Comparison of ENCODE assay signal across 18 cellular contexts in genomic region chr17:3812771-3813170, GRCh38.
"Had no signal": no experiment of that assay in that cellular context is flagged by ENCODE, and none has a peak within 500 bp of the region (broad histone marks: within the 10 kb centered on the region; RNA-seq: fewer than 3 reads in every experiment).

No MANE protein-coding gene starts in this region.

- DNase-seq: activated B cell treated with CpG ODN at 0.5 μM for 24 hours; activated CD4-positive, alpha-beta T cell treated with anti-CD3 and anti-CD28 coated beads, Interleukin-2, amount 10 ng/mL, durations not matched to agents 24 days and 14 days; activated CD8-positive, alpha-beta memory T cell treated with anti-CD3 and anti-CD28 coated beads, Interleukin-2, amount 50 U/mL, for 4 hours; activated CD8-positive, alpha-beta T cell treated with anti-CD3 and anti-CD28 coated beads, Interleukin-2, amount 10 ng/mL, durations not matched to agents 7 days and 5 days; esophagus squamous epithelium; foreskin fibroblast; immature natural killer cell; left colon; mucosa of descending colon; naive thymus-derived CD8-positive, alpha-beta T cell; stimulated activated CD4-positive, alpha-beta T cell treated with anti-CD3 and anti-CD28 coated beads, Interleukin-4, amount 100 ng/mL, for 24 hours; stimulated activated naive CD4-positive, alpha-beta T cell treated with Interleukin-2 at 50 U/mL for 16 hours had no signal

- H3K27me3 ChIP-seq: ascending aorta, breast epithelium, dorsolateral prefrontal cortex, esophagus squamous epithelium, neutrophil had no signal

- H3K9me3 ChIP-seq: ascending aorta, breast epithelium, esophagus squamous epithelium, mucosa of descending colon, neutrophil had no signal

- H3K27ac ChIP-seq: ascending aorta, breast epithelium, esophagus squamous epithelium had no signal

- FAIRE-seq: endometrium had no signal

- H3K4me1 ChIP-seq: ascending aorta, breast epithelium, esophagus squamous epithelium had no signal

- ATAC-seq: activated CD8-positive, alpha-beta T cell treated with anti-CD3 and anti-CD28 coated beads, Interleukin-2, amount 10 ng/mL, durations not matched to agents 7 days and 5 days; left colon; mucosa of descending colon; naive thymus-derived CD8-positive, alpha-beta T cell had no signal

- H3K4me3 ChIP-seq: ascending aorta, breast epithelium, dorsolateral prefrontal cortex, esophagus squamous epithelium, mucosa of descending colon, skin epidermis had no signal
